ENCODE assay signal across 8 cellular contexts in genomic region chr12:59834659-59835474, GRCh38.
DNase-seq lines count a peak whose midpoint lies in the region; ATAC-seq, FAIRE-seq and TF ChIP-seq lines count a peak whose summit lies in the region.

No MANE protein-coding gene starts in this region.

- no peak overlapping the region for H3K4me2 ChIP-seq in neural progenitor cell

- no peak overlapping the region for H3K9ac ChIP-seq in neural progenitor cell

- H2AFZ ChIP-seq in neural progenitor cell (replicated peaks) = no peak overlapping the region

- BruUV-seq in A673 (replicated peaks; lab: Mats Ljungman, UMichigan) = no TSS peak

- H3K27me3 ChIP-seq in A673 (replicated peaks; ENCODE audit: insufficient read depth, low read depth, low read length, poor library complexity) (no peaks in the 10 kb centered on the region), neural progenitor cell (no peaks in the 10 kb centered on the region), ovary (no peaks in the 10 kb centered on the region)

- no peaks in the 10 kb centered on the region for H3K79me2 ChIP-seq in neural progenitor cell (ENCODE audit: low read depth)

- no peak for TF ChIP-seq POLR2A in GM12892 (IDR thresholded peaks at IDR 0.05; ENCODE audit: low read depth, low read length)
- no peak for TF ChIP-seq POLR2A in ovary (IDR thresholded peaks at IDR 0.05)

- DNase-seq in A673 (ENCODE audit: low spot score) (peak; percentile 34), GM12892 (ENCODE audit: insufficient read length) (no peak), cerebellar cortex (ENCODE audit: low spot score) (peak; percentile 17), neural progenitor cell (ENCODE audit: low spot score) (peak; percentile 31), ovary (no peak)
- no peak for DNase-seq in activated naive CD8-positive, alpha-beta T cell treated with anti-CD3 and anti-CD28 coated beads for 36 hours

- POLR2A ChIA-PET in A673 (lab: Charles Lee; ENCODE audit: low non-redundant PET) = no interaction called here

- no peaks in the 10 kb centered on the region for H3K9me3 Mint-ChIP-seq in neural progenitor cell
- no peaks in the 10 kb centered on the region for H3K9me3 Mint-ChIP-seq in activated naive CD8-positive, alpha-beta T cell treated with anti-CD3 and anti-CD28 coated beads for 36 hours

- FAIRE-seq in GM12892 (lab: Jason Lieb, UNC) = peak; percentile 42

- H3K4me3 ChIP-seq in A673 (ENCODE audit: low read depth, low read length, poor library complexity, severe bottlenecking) (no peak overlapping the region), neural progenitor cell (no peak overlapping the region), ovary (no peak overlapping the region)

- H3K27ac ChIP-seq in A673 (ENCODE audit: low read depth, low read length, poor library complexity, severe bottlenecking) = no peak overlapping the region
- no peak overlapping the region for H3K27ac ChIP-seq in neural progenitor cell
- H3K27ac ChIP-seq in ovary = no peak overlapping the region

- no peaks in the 10 kb centered on the region for H3K27me3 Mint-ChIP-seq in neural progenitor cell (ENCODE audit: insufficient read depth, low read depth)
- peaks cover 9% of the 10 kb centered on the region for H3K27me3 Mint-ChIP-seq in activated naive CD8-positive, alpha-beta T cell treated with anti-CD3 and anti-CD28 coated beads for 36 hours

- H3K4me1 Mint-ChIP-seq in neural progenitor cell = no peaks in the 10 kb centered on the region
- no peaks in the 10 kb centered on the region for H3K4me1 Mint-ChIP-seq in activated naive CD8-positive, alpha-beta T cell treated with anti-CD3 and anti-CD28 coated beads for 36 hours

- TF ChIP-seq EP300 in ovary (IDR thresholded peaks at IDR 0.05) = no peak

- WGBS in ovary, 3 donors = 59 to 73% (median 65%) methylated on average over 2 of the region's 2 CpGs

- CTCF ChIA-PET in A673 (lab: Charles Lee) = interaction anchor here (1.2 to 1.4 kb wide), 2 partner anchors 431 to 659 kb away, joined by 4 read pairs; no protein-coding TSS in a partner anchor

- no peaks in the 10 kb centered on the region for H3K4me1 ChIP-seq in A673 (ENCODE audit: insufficient read depth, low read length, poor library complexity, severe bottlenecking)
- H3K4me1 ChIP-seq in neural progenitor cell = no peaks in the 10 kb centered on the region
- H3K4me1 ChIP-seq in ovary (ENCODE audit: insufficient read depth) = no peaks in the 10 kb centered on the region

- no peak overlapping the region for H3K4me3 Mint-ChIP-seq in neural progenitor cell
- H3K4me3 Mint-ChIP-seq in activated naive CD8-positive, alpha-beta T cell treated with anti-CD3 and anti-CD28 coated beads for 36 hours = no peak overlapping the region

- TF ChIP-seq CTCF in A673 (conservative IDR thresholded peaks at IDR 0.05; ENCODE audit: low read depth, low read length) = peak; percentile 73
- peak; percentile 73 for TF ChIP-seq CTCF in LNCAP (IDR thresholded peaks at IDR 0.05)
- TF ChIP-seq CTCF in neural progenitor cell (IDR thresholded peaks at IDR 0.05) = peak; percentile 71
- TF ChIP-seq CTCF in ovary (IDR thresholded peaks at IDR 0.05) = no peak

- ATAC-seq in HG02840 (IDR thresholded peaks at IDR 0.05; ENCODE audit: low FRiP score, unreplicated experiment) = no peak

- H3K36me3 ChIP-seq in A673 (ENCODE audit: insufficient read depth, low read length, poor library complexity, severe bottlenecking) (no peaks in the 10 kb centered on the region), neural progenitor cell (no peaks in the 10 kb centered on the region), ovary (no peaks in the 10 kb centered on the region)

- H3K9me3 ChIP-seq in A673 (ENCODE audit: low read depth, low read length, poor library complexity, severe bottlenecking) (no peaks in the 10 kb centered on the region), neural progenitor cell (ENCODE audit: low read depth) (no peaks in the 10 kb centered on the region), ovary (no peaks in the 10 kb centered on the region)

- no peak overlapping the region for H3K27ac Mint-ChIP-seq in neural progenitor cell
- H3K27ac Mint-ChIP-seq in activated naive CD8-positive, alpha-beta T cell treated with anti-CD3 and anti-CD28 coated beads for 36 hours = no peak overlapping the region

- intact Hi-C loops in A673 (cut with micrococcal nuclease; ENCODE audit: unreplicated experiment) (no loop called here), ovary (cut with DNase I) (no loop called here)

- no peaks in the 10 kb centered on the region for H3K36me3 Mint-ChIP-seq in neural progenitor cell
- H3K36me3 Mint-ChIP-seq in activated naive CD8-positive, alpha-beta T cell treated with anti-CD3 and anti-CD28 coated beads for 36 hours = no peaks in the 10 kb centered on the region

- no peaks in the 10 kb centered on the region for H4K20me1 ChIP-seq in neural progenitor cell (ENCODE audit: low read depth)

- no peaks in the 10 kb centered on the region for H3F3A ChIP-seq in neural progenitor cell (ENCODE audit: low read depth)

Comparison
In these comparisons a context has a peak if more than half of its experiments do, and no peak if none do; other contexts are left out.
1. DNase-seq: peak in A673 (single experiment), cerebellar cortex (single experiment) and neural progenitor cell (single experiment); none in GM12892 (single experiment), activated naive CD8-positive, alpha-beta T cell treated with anti-CD3 and anti-CD28 coated beads for 36 hours (single experiment) and ovary (0 of 5).
2. CTCF ChIP-seq: peak in A673 (single experiment), LNCAP (single experiment) and neural progenitor cell (single experiment); none in ovary (0 of 3).